ENCODE assay signal across 22 cellular contexts in the genomic region with DNA sequence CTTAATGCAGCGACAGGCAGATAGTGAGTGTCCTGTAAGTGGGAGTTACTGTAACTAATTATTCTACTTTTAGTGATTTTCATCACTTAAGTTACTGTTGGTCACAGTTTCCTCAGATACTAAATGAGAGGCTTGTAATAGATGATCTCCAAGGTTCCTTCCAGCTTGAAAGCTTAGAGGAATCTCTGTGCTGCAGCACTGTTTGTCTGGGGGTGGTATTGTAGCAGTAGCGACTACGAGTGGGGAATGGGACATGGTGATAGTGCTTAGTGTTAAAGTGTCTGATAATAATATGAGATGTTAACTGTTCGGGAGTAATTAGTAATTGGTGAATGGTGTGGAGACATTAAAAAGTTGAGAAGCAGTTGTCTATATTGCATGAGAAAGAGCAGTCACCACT. TPM values are rescaled to one million over a fixed set of nuclear protein-coding genes. Genes with fewer than 3 reads are reported as not detected.
DNase-seq lines count a peak whose midpoint lies in the region; ATAC-seq and TF ChIP-seq lines count a peak whose summit lies in the region.
"Had no signal": no experiment of that assay in that cellular context is flagged by ENCODE, and none has a peak within 500 bp of the region (broad histone marks: within the 10 kb centered on the region; RNA-seq: fewer than 3 reads in every experiment).

No MANE protein-coding gene starts in this region.

- H3K27ac ChIP-seq in SU-DHL-6 (ENCODE audit: low read depth, low read length) (no peak overlapping the region), endodermal cell (ENCODE audit: low read depth, low read length) (no peak overlapping the region), SK-N-SH (ENCODE audit: low read depth in 2 of 2, low read length in 1 of 2) (no peak overlapping the region)
- H3K27ac ChIP-seq: gastrocnemius medialis, SK-N-MC had no signal

- H4K20me1 ChIP-seq in SU-DHL-6 (ENCODE audit: low read depth, low read length) (peaks cover 80% of the 10 kb centered on the region), SK-N-SH (ENCODE audit: insufficient read depth) (peaks cover 97% of the 10 kb centered on the region)

- POLR2A ChIA-PET in SK-N-SH (lab: Yijun Ruan, JAX), result no interaction called here

- no peak for TF ChIP-seq RAD21 in SK-N-SH (IDR thresholded peaks at IDR 0.05; ENCODE audit: low read length)

- peaks cover 57% of the 10 kb centered on the region for H3K36me3 Mint-ChIP-seq in activated CD4-positive, alpha-beta T cell treated with anti-CD3 and anti-CD28 coated beads, Interleukin-2, amount 10 ng/mL, durations not matched to agents 24 days and 14 days (ENCODE audit: low read depth)
- H3K36me3 Mint-ChIP-seq in endodermal cell (ENCODE audit: low read depth), result peaks cover 69% of the 10 kb centered on the region
- H3K36me3 Mint-ChIP-seq in progenitor cell of endocrine pancreas (ENCODE audit: insufficient read depth), result peaks cover 30% of the 10 kb centered on the region

- peaks cover 46% of the 10 kb centered on the region for H3K4me1 Mint-ChIP-seq in activated CD4-positive, alpha-beta T cell treated with anti-CD3 and anti-CD28 coated beads, Interleukin-2, amount 10 ng/mL, durations not matched to agents 24 days and 14 days
- H3K4me1 Mint-ChIP-seq in endodermal cell (peaks cover 20% of the 10 kb centered on the region), progenitor cell of endocrine pancreas (ENCODE audit: low read depth) (peaks cover 31% of the 10 kb centered on the region)

- CTCF ChIA-PET in SK-N-SH (lab: Yijun Ruan, JAX), result interaction anchor here (1.5 to 3.5 kb wide), 3 partner anchors 11 to 47 kb away, joined by 3 to 14 read pairs (median 4); partner anchors contain the start of gene PPP4R2

- no peak for DNase-seq in activated CD4-positive, alpha-beta T cell treated with anti-CD3 and anti-CD28 coated beads, Interleukin-2, amount 10 ng/mL, durations not matched to agents 24 days and 14 days
- DNase-seq in activated CD4-positive, alpha-beta T cell treated with anti-CD3 and anti-CD28 coated beads for 1 hour, result no peak
- no peak for DNase-seq in endodermal cell
- no peak for DNase-seq in progenitor cell of endocrine pancreas (ENCODE audit: low spot score, unreplicated experiment)
- no peak for DNase-seq in NOMO-1 treated with dmso at 0.1 percent for 144 hours (lab: John Stamatoyannopoulos, UW; ENCODE audit: unreplicated experiment)
- no peak for DNase-seq in SK-N-SH
- DNase-seq: 8988T; activated CD4-positive, CD25-positive, alpha-beta regulatory T cell; aorta; gastrocnemius medialis; left cardiac atrium; NCI-H1092 treated with DMSO at 0.1 percent for 48 hours; NCI-H524; posterior cingulate gyrus; RPMI8226; stimulated activated CD4-positive, alpha-beta T cell treated with anti-CD3 and anti-CD28 coated beads, Interleukin-1b, Interleukin-23, amount 100 ng/mL, for 48 hours; stimulated activated naive CD4-positive, alpha-beta T cell; T1000 had no signal

- no peaks in the 10 kb centered on the region for H3K27me3 ChIP-seq in SU-DHL-6 (ENCODE audit: low read length)
- H3K27me3 ChIP-seq in endodermal cell (ENCODE audit: control insufficient read depth, insufficient read depth, low read length, poor library complexity, severe bottlenecking), result no peaks in the 10 kb centered on the region
- H3K27me3 ChIP-seq in SK-N-SH (ENCODE audit: insufficient read depth), result no peaks in the 10 kb centered on the region
- H3K27me3 ChIP-seq: gastrocnemius medialis, tibial nerve had no signal

- H3K4me3 Mint-ChIP-seq in activated CD4-positive, alpha-beta T cell treated with anti-CD3 and anti-CD28 coated beads, Interleukin-2, amount 10 ng/mL, durations not matched to agents 24 days and 14 days, result no peak overlapping the region
- no peak overlapping the region for H3K4me3 Mint-ChIP-seq in endodermal cell
- H3K4me3 Mint-ChIP-seq in progenitor cell of endocrine pancreas (ENCODE audit: low read depth), result no peak overlapping the region

- H3K36me3 ChIP-seq in SU-DHL-6 (ENCODE audit: low read length) (peaks cover 16% of the 10 kb centered on the region), endodermal cell (ENCODE audit: control insufficient read depth, insufficient read depth, low read length) (peaks cover 68% of the 10 kb centered on the region), SK-N-SH (replicated peaks in 1 of 2; ENCODE audit: control insufficient read depth in 1 of 2, insufficient read depth in 2 of 2, low read length in 1 of 2) (peaks cover 11 to 37% of the 10 kb centered on the region in 2 experiments)
- H3K36me3 ChIP-seq: gastrocnemius medialis had no signal

- H3K9ac ChIP-seq in SU-DHL-6 (ENCODE audit: low read length), result no peak overlapping the region
- no peak overlapping the region for H3K9ac ChIP-seq in endodermal cell (ENCODE audit: extremely low read depth, low read length, poor library complexity, severe bottlenecking)
- H3K9ac ChIP-seq in SK-N-SH, result no peak overlapping the region

- H3K9me2 ChIP-seq in SU-DHL-6 (replicated peaks; ENCODE audit: insufficient read depth, low read length) (no peaks in the 10 kb centered on the region), SK-N-SH (no peaks in the 10 kb centered on the region)

- intact Hi-C loops in activated CD4-positive, alpha-beta T cell treated with anti-CD3 and anti-CD28 coated beads, Interleukin-2, amount 10 ng/mL, durations not matched to agents 24 days and 14 days (cut with micrococcal nuclease), result no loop called here

- H3K27me3 Mint-ChIP-seq in activated CD4-positive, alpha-beta T cell treated with anti-CD3 and anti-CD28 coated beads, Interleukin-2, amount 10 ng/mL, durations not matched to agents 24 days and 14 days, result no peaks in the 10 kb centered on the region
- H3K27me3 Mint-ChIP-seq in endodermal cell (ENCODE audit: insufficient read depth) (no peaks in the 10 kb centered on the region), progenitor cell of endocrine pancreas (no peaks in the 10 kb centered on the region)

- H3K79me2 ChIP-seq in SU-DHL-6 (ENCODE audit: insufficient read depth, low read length) (peaks cover 100% of the 10 kb centered on the region), SK-N-SH (ENCODE audit: insufficient read depth) (peaks cover 100% of the 10 kb centered on the region)

- H3K4me2 ChIP-seq in SU-DHL-6 (ENCODE audit: low read depth, low read length, poor library complexity, severe bottlenecking), result peak overlapping the region; percentile 14
- H3K4me2 ChIP-seq in SK-N-SH, result no peak overlapping the region

- ATAC-seq in GM19452 (IDR thresholded peaks at IDR 0.05; ENCODE audit: unreplicated experiment), result no peak
- ATAC-seq: gastrocnemius medialis, left cardiac atrium had no signal

- TF ChIP-seq EP300 in SK-N-SH (IDR thresholded peaks at IDR 0.05; ENCODE audit: borderline replicate concordance in 1 of 2, low read depth in 1 of 2, low read length in 1 of 2), result no peak

- TF ChIP-seq CTCF in SU-DHL-6 (IDR thresholded peaks at IDR 0.05; ENCODE audit: insufficient read depth, low read length, poor library complexity, severe bottlenecking) (no peak), endodermal cell (conservative IDR thresholded peaks at IDR 0.05) (no peak), progenitor cell of endocrine pancreas (IDR thresholded peaks at IDR 0.05; ENCODE audit: unreplicated experiment) (no peak), SK-N-SH (IDR thresholded peaks at IDR 0.05) (no peak)

- H3K4me3 ChIP-seq in SU-DHL-6 (ENCODE audit: insufficient read depth, low read length, poor library complexity, severe bottlenecking), result no peak overlapping the region
- peak overlapping the region; percentile 34 for H3K4me3 ChIP-seq in endodermal cell (ENCODE audit: low read length)
- no peak overlapping the region for H3K4me3 ChIP-seq in SK-N-SH (ENCODE audit: low read depth in 2 of 2, low read length in 1 of 2)
- H3K4me3 ChIP-seq: gastrocnemius medialis, SK-N-MC, tibial nerve had no signal

- H2AFZ ChIP-seq in SU-DHL-6 (ENCODE audit: low read depth, low read length, severe bottlenecking) (no peak overlapping the region), SK-N-SH (ENCODE audit: low read depth) (no peak overlapping the region)

- 89 to 100% methylated on average over 2 to 4 of the region's 4 CpGs for WGBS in endodermal cell (ENCODE audit: insufficient coverage in 1 of 2, insufficient read length in 1 of 2), 2 experiments
- WGBS in SK-N-SH (ENCODE audit: low lambda C conversion rate), result 97% methylated on average over 4 of the region's 4 CpGs

- no peaks in the 10 kb centered on the region for H3K4me1 ChIP-seq in endodermal cell (ENCODE audit: control insufficient read depth, insufficient read depth, low read length)
- peaks cover 0 to 5% of the 10 kb centered on the region in 2 experiments; a peak in 2 of 4 replicates for H3K4me1 ChIP-seq in SK-N-SH (ENCODE audit: control insufficient read depth in 1 of 2, insufficient read depth in 2 of 2, low read depth in 1 of 2, low read length in 1 of 2)

- H3K9me3 ChIP-seq in SU-DHL-6 (ENCODE audit: insufficient read depth, low read length), result no peaks in the 10 kb centered on the region
- no peaks in the 10 kb centered on the region for H3K9me3 ChIP-seq in endodermal cell (ENCODE audit: control insufficient read depth, low read length)
- H3K9me3 ChIP-seq in SK-N-SH, result no peaks in the 10 kb centered on the region
- H3K9me3 ChIP-seq: gastrocnemius medialis, tibial nerve had no signal

- peaks cover 5% of the 10 kb centered on the region; the same call in 1 of the 2 replicates for H3F3A ChIP-seq in SU-DHL-6 (ENCODE audit: insufficient read depth)
- no peaks in the 10 kb centered on the region for H3F3A ChIP-seq in SK-N-SH (replicated peaks; ENCODE audit: insufficient read depth)

- H3K27ac Mint-ChIP-seq in activated CD4-positive, alpha-beta T cell treated with anti-CD3 and anti-CD28 coated beads, Interleukin-2, amount 10 ng/mL, durations not matched to agents 24 days and 14 days, result peak overlapping the region; percentile 21
- H3K27ac Mint-ChIP-seq in endodermal cell (peak overlapping the region; percentile 4), progenitor cell of endocrine pancreas (peak overlapping the region; percentile 54)

- H3K9me3 Mint-ChIP-seq in activated CD4-positive, alpha-beta T cell treated with anti-CD3 and anti-CD28 coated beads, Interleukin-2, amount 10 ng/mL, durations not matched to agents 24 days and 14 days, result no peaks in the 10 kb centered on the region
- H3K9me3 Mint-ChIP-seq in endodermal cell (no peaks in the 10 kb centered on the region), progenitor cell of endocrine pancreas (ENCODE audit: low read depth) (no peaks in the 10 kb centered on the region)

RNA-seq across cellular contexts. Expression of gene PPP4R2, which starts 12.4 kb away (rescaled TPM):
- 105 and 107 TPM in 2 replicates for total RNA-seq in activated CD4-positive, alpha-beta T cell treated with anti-CD3 and anti-CD28 coated beads, Interleukin-2, amount 10 ng/mL, durations not matched to agents 24 days and 14 days
- total RNA-seq in endodermal cell (100 to 1,000 TPM; 133 to 157 TPM), progenitor cell of endocrine pancreas (117 and 130 TPM in 2 replicates)
- polyA plus RNA-seq in endodermal cell (2013, experiment 1 of 2), result 76.2 TPM
- polyA plus RNA-seq in endodermal cell (2013, experiment 2 of 2), result 85.4 TPM
- 8.9 and 11.3 TPM in 2 replicates for polyA plus RNA-seq in SK-N-SH (2012; rRNA removed)
- polyA plus RNA-seq in SK-N-SH (2012; cell fraction: cytosol; rRNA removed), result 15.4 and 20.9 TPM in 2 replicates
- 6.9 and 11.4 TPM in 2 replicates for polyA plus RNA-seq in SK-N-SH (2012; cell fraction: nucleus; rRNA removed)

RNA-seq across cellular contexts. Expression of gene EBLN2, which starts 52.5 kb away (rescaled TPM):
- total RNA-seq in activated CD4-positive, alpha-beta T cell treated with anti-CD3 and anti-CD28 coated beads, Interleukin-2, amount 10 ng/mL, durations not matched to agents 24 days and 14 days, result 7.2 and 7.8 TPM in 2 replicates
- total RNA-seq in endodermal cell, result 10 to 100 TPM in 1 of 2 donors, 1 to 10 TPM in 1; 9.3 to 12.2 TPM
- polyA plus RNA-seq in endodermal cell (2013, experiment 1 of 2), result 3.8 TPM
- 3.8 TPM for polyA plus RNA-seq in endodermal cell (2013, experiment 2 of 2)
- total RNA-seq in progenitor cell of endocrine pancreas, result 14.9 and 16.9 TPM in 2 replicates
- 1.4 and 2.5 TPM in 2 replicates for polyA plus RNA-seq in SK-N-SH (2012; rRNA removed)
- polyA plus RNA-seq in SK-N-SH (2012; cell fraction: cytosol; rRNA removed), result 0.18 and 0.33 TPM in 2 replicates
- 7.9 and 11.9 TPM in 2 replicates for polyA plus RNA-seq in SK-N-SH (2012; cell fraction: nucleus; rRNA removed)

Comparison
In these comparisons a context has a peak if more than half of its experiments do, and no peak if none do; other contexts are left out.
1. H3K27ac Mint-ChIP-seq: peak in every context shown above with its lines; median percentile 54 in progenitor cell of endocrine pancreas; 21 in activated CD4-positive, alpha-beta T cell treated with anti-CD3 and anti-CD28 coated beads, Interleukin-2, amount 10 ng/mL, durations not matched to agents 24 days and 14 days; 4 in endodermal cell.